In genomic region chr7:130904031-130904757, GRCh38 we compare ENCODE assay signal across 8 cellular contexts.
DNase-seq lines count a peak whose midpoint lies in the region; ATAC-seq, FAIRE-seq and TF ChIP-seq lines count a peak whose summit lies in the region.

No MANE protein-coding gene starts in this region.

- H3K9me3 ChIP-seq in CD8-positive, alpha-beta memory T cell (ENCODE audit: low read length), result no peaks in the 10 kb centered on the region
- no peaks in the 10 kb centered on the region for H3K9me3 ChIP-seq in Panc1 (ENCODE audit: control insufficient read depth, insufficient read depth, low read depth, low read length)
- no peaks in the 10 kb centered on the region for H3K9me3 ChIP-seq in H1 (ENCODE audit: insufficient read depth in 2 of 2, low read depth in 1 of 2, low read length in 1 of 2)

- H3K27me3 Mint-ChIP-seq in CD8-positive, alpha-beta memory T cell, result peaks cover 0 to 4% of the 10 kb centered on the region in 2 donors
- no peaks in the 10 kb centered on the region for H3K27me3 Mint-ChIP-seq in natural killer cell treated with Interleukin-12 subunit alpha and Interleukin-12 subunit beta and Interleukin-15 and Interleukin-18, amount 100 ng/mL, for 72 hours

- peaks cover 12% of the 10 kb centered on the region for H3K36me3 ChIP-seq in CD8-positive, alpha-beta memory T cell (ENCODE audit: insufficient read depth, low read length)
- H3K36me3 ChIP-seq in Panc1 (ENCODE audit: control insufficient read depth, insufficient read depth, low read length) (peaks cover 23% of the 10 kb centered on the region), H1 (ENCODE audit: control insufficient read depth in 2 of 4, insufficient read depth in 4 of 4, low read length in 3 of 4) (no peaks in the 10 kb centered on the region)

- ATAC-seq in Panc1, result peak; percentile 55
- peak in 1 of 2 donors; percentile 54 for ATAC-seq in natural killer cell treated with Interleukin-12 subunit alpha and Interleukin-12 subunit beta and Interleukin-15 and Interleukin-18, amount 100 ng/mL, for 72 hours
- no peak for ATAC-seq in HG03457 (IDR thresholded peaks at IDR 0.05; ENCODE audit: unreplicated experiment)

- no peaks in the 10 kb centered on the region for H3K9me3 Mint-ChIP-seq in CD8-positive, alpha-beta memory T cell
- H3K9me3 Mint-ChIP-seq in natural killer cell treated with Interleukin-12 subunit alpha and Interleukin-12 subunit beta and Interleukin-15 and Interleukin-18, amount 100 ng/mL, for 72 hours, result no peaks in the 10 kb centered on the region

- in situ Hi-C loops in Panc1 (cut with HindIII; ENCODE audit: low pct_unique_long_range_greater_than_20kb, low sequenced_read_pairs), result no loop called here
- in situ Hi-C loops in KBM-7 (cut with MboI; ENCODE audit: low pct_unique_long_range_greater_than_20kb, low sequenced_read_pairs), result no loop called here

- no peak overlapping the region for H3K23ac ChIP-seq in H1 (ENCODE audit: insufficient read length)

- H3K4ac ChIP-seq in H1 (replicated peaks; ENCODE audit: insufficient read length, low read depth, low read length), result no peak overlapping the region

- WGBS in H1 (ENCODE audit: extremely low coverage in 1 of 2, insufficient coverage in 1 of 2, insufficient read length in 1 of 2, insufficient replicate concordance in 2 of 2, low coverage in 1 of 2, low lambda C conversion rate in 2 of 2, missing lambda C conversion rate in 1 of 2), 2 experiments, result 88% methylated on average over 9 of the region's 9 CpGs; no CpG with 5 or more reads in 1 of the 2 experiments

- no peaks in the 10 kb centered on the region for H3K27me3 ChIP-seq in CD8-positive, alpha-beta memory T cell (ENCODE audit: insufficient read depth, low read length, poor library complexity, severe bottlenecking)
- no peaks in the 10 kb centered on the region for H3K27me3 ChIP-seq in Panc1 (ENCODE audit: control insufficient read depth, insufficient read depth, low read length)
- no peaks in the 10 kb centered on the region for H3K27me3 ChIP-seq in H1 (replicated peaks in 1 of 4; ENCODE audit: control insufficient read depth in 3 of 4, extremely low read depth in 1 of 4, insufficient read depth in 3 of 4, low read length in 3 of 4)

- no peak overlapping the region for H2BK5ac ChIP-seq in H1 (ENCODE audit: low read depth, low read length)

- no peak for TF ChIP-seq EP300 in H1 (IDR thresholded peaks at IDR 0.05; ENCODE audit: borderline replicate concordance in 1 of 2, low read depth in 2 of 2, low read length in 2 of 2)

- H3K23me2 ChIP-seq in H1 (ENCODE audit: low read depth, low read length), result no peaks in the 10 kb centered on the region

- H3K4me3 ChIP-seq in CD8-positive, alpha-beta memory T cell (ENCODE audit: low read length), result no peak overlapping the region
- peak overlapping the region in 1 of 2 experiments; percentile 21; a peak in 1 of 4 replicates for H3K4me3 ChIP-seq in Panc1 (ENCODE audit: low read depth in 2 of 2, low read length in 2 of 2)
- H3K4me3 ChIP-seq in H1 (ENCODE audit: extremely low read depth in 1 of 4, insufficient read depth in 2 of 4, low read depth in 3 of 4, low read length in 4 of 4), result no peak overlapping the region

- POLR2A ChIA-PET in CD8-positive, alpha-beta memory T cell (lab: Charles Lee), result interaction anchor here (1.0 to 2.3 kb wide), 3 partner anchors 9 to 18 kb away, joined by 3 to 5 read pairs (median 3); no protein-coding TSS in a partner anchor
- POLR2A ChIA-PET in Panc1 (lab: Charles Lee), result interaction anchor here (0.6 to 1.8 kb wide), 11 partner anchors 8 to 699 kb away, joined by 3 to 11 read pairs (median 3); no protein-coding TSS in a partner anchor
- POLR2A ChIA-PET in H1 (lab: Charles Lee; ENCODE audit: partially characterized antibody), result interaction anchor here (1.1 kb wide), 1 partner anchor 100 kb away, joined by 3 read pairs; no protein-coding TSS in a partner anchor

- H3K4me1 ChIP-seq in CD8-positive, alpha-beta memory T cell (ENCODE audit: insufficient read depth, low read length), result peaks cover 18% of the 10 kb centered on the region
- H3K4me1 ChIP-seq in Panc1 (ENCODE audit: control insufficient read depth, insufficient read depth, low read length) (peaks cover 97% of the 10 kb centered on the region), H1 (replicated peaks in 1 of 4; ENCODE audit: control insufficient read depth in 3 of 4, insufficient read depth in 4 of 4, low read length in 3 of 4) (peaks cover 0 to 20% (median 5%) of the 10 kb centered on the region in 4 experiments; a peak in 6 of 7 replicates)

- H2AK5ac ChIP-seq in H1 (ENCODE audit: low read depth, low read length), result no peak overlapping the region

- H2AFZ ChIP-seq in H1 (ENCODE audit: low read length), result no peak overlapping the region

- H3K4me2 ChIP-seq in H1 (ENCODE audit: insufficient read depth in 1 of 2, low read depth in 2 of 2, low read length in 2 of 2), result no peak overlapping the region

- no peaks in the 10 kb centered on the region; the same call in 1 of the 2 replicates for H3K79me1 ChIP-seq in H1 (ENCODE audit: low read depth, low read length)

- no peak overlapping the region for H3K56ac ChIP-seq in H1 (replicated peaks; ENCODE audit: insufficient read length, low read depth, low read length)

- H3K18ac ChIP-seq in H1 (ENCODE audit: extremely low read depth, low read length), result no peak overlapping the region

- H4K8ac ChIP-seq in H1 (ENCODE audit: extremely low read depth, insufficient read depth, low read length), result no peak overlapping the region

- DNase-seq in CD8-positive, alpha-beta memory T cell, result no peak
- DNase-seq in Panc1 (ENCODE audit: low read depth, low spot score), result peak; percentile 96
- no peak for DNase-seq in H1 (ENCODE audit: low read depth in 1 of 2, low spot score in 2 of 2)
- DNase-seq in natural killer cell treated with Interleukin-12 subunit alpha and Interleukin-12 subunit beta and Interleukin-15 and Interleukin-18, amount 100 ng/mL, for 72 hours (ENCODE audit: low spot score), result no peak
- DNase-seq in SKM-1 (lab: John Stamatoyannopoulos, UW; ENCODE audit: unreplicated experiment), result no peak
- no peak for DNase-seq in KBM-7
- DNase-seq in ecto neural progenitor cell (ENCODE audit: low spot score), result no peak

- H4K91ac ChIP-seq in H1 (replicated peaks; ENCODE audit: insufficient read length, low read length), result no peak overlapping the region

- no peak overlapping the region for H3K9ac ChIP-seq in H1 (replicated peaks in 1 of 4; ENCODE audit: extremely low read depth in 1 of 4, low read depth in 3 of 4, low read length in 3 of 4)

- no peak overlapping the region for H2BK120ac ChIP-seq in H1 (replicated peaks; ENCODE audit: low read depth, low read length)

- no peak overlapping the region for H2BK20ac ChIP-seq in H1 (ENCODE audit: low read length)

- H2BK15ac ChIP-seq in H1 (ENCODE audit: low read length), result 0 out of 2 replicates have a peak overlapping the region, but pooled peaks have one; percentile 40

- no peaks in the 10 kb centered on the region for H3K79me2 ChIP-seq in H1 (ENCODE audit: control insufficient read depth in 1 of 2, insufficient read depth in 2 of 2, low read length in 2 of 2)

- peak overlapping the region in 4 of 7 donors; percentile 17 to 59 (median 58) for H3K4me3 Mint-ChIP-seq in CD8-positive, alpha-beta memory T cell
- H3K4me3 Mint-ChIP-seq in natural killer cell treated with Interleukin-12 subunit alpha and Interleukin-12 subunit beta and Interleukin-15 and Interleukin-18, amount 100 ng/mL, for 72 hours, result peak overlapping the region; percentile 80

- TF ChIP-seq CTCF in Panc1 (IDR thresholded peaks at IDR 0.05) (no peak), H1 (IDR thresholded peaks at IDR 0.05; ENCODE audit: control extremely low read depth in 1 of 3, insufficient read depth in 1 of 3, low read depth in 1 of 3, low read length in 3 of 3) (no peak)

- TF ChIP-seq POLR2A in H1 (IDR thresholded peaks at IDR 0.05; ENCODE audit: control extremely low read depth in 1 of 2, low read depth in 2 of 2, low read length in 2 of 2), result no peak

- CTCF ChIA-PET in CD8-positive, alpha-beta memory T cell (lab: Charles Lee), result interaction anchor here (0.7 to 2.1 kb wide), 5 partner anchors 7 to 137 kb away, joined by 3 to 10 read pairs (median 7); no protein-coding TSS in a partner anchor
- CTCF ChIA-PET in Panc1 (lab: Charles Lee) (interaction anchor here (0.6 to 1.7 kb wide), 3 partner anchors 8 to 78 kb away, joined by 3 to 17 read pairs (median 5); no protein-coding TSS in a partner anchor), H1 (lab: Charles Lee; ENCODE audit: partially characterized antibody) (interaction anchor here (0.6 to 3.6 kb wide), 19 partner anchors 8 to 831 kb away, joined by 3 to 19 read pairs (median 3); no protein-coding TSS in a partner anchor)

- H4K20me1 ChIP-seq in H1 (replicated peaks in 1 of 2; ENCODE audit: control insufficient read depth in 1 of 2, insufficient read depth in 2 of 2, low read length in 2 of 2), result no peaks in the 10 kb centered on the region

- peaks cover 58 to 92% (median 86%) of the 10 kb centered on the region in 3 donors for H3K4me1 Mint-ChIP-seq in CD8-positive, alpha-beta memory T cell
- H3K4me1 Mint-ChIP-seq in natural killer cell treated with Interleukin-12 subunit alpha and Interleukin-12 subunit beta and Interleukin-15 and Interleukin-18, amount 100 ng/mL, for 72 hours (ENCODE audit: low read depth in 2 of 2), result peaks cover 71 to 76% of the 10 kb centered on the region in 2 donors

- H3K27ac Mint-ChIP-seq in CD8-positive, alpha-beta memory T cell, result peak overlapping the region; percentile 51 to 93 (median 82)
- peak overlapping the region; percentile 84 to 94 for H3K27ac Mint-ChIP-seq in natural killer cell treated with Interleukin-12 subunit alpha and Interleukin-12 subunit beta and Interleukin-15 and Interleukin-18, amount 100 ng/mL, for 72 hours

- H3K36me3 Mint-ChIP-seq in CD8-positive, alpha-beta memory T cell, result peaks cover 0 to 81% (median 15%) of the 10 kb centered on the region in 3 donors
- peaks cover 26% of the 10 kb centered on the region for H3K36me3 Mint-ChIP-seq in natural killer cell treated with Interleukin-12 subunit alpha and Interleukin-12 subunit beta and Interleukin-15 and Interleukin-18, amount 100 ng/mL, for 72 hours

- H2BK12ac ChIP-seq in H1 (ENCODE audit: low read depth, low read length), result no peak overlapping the region

- peak overlapping the region; percentile 12 for H3K27ac ChIP-seq in CD8-positive, alpha-beta memory T cell (ENCODE audit: low read depth, low read length)
- H3K27ac ChIP-seq in Panc1 (ENCODE audit: low read length) (peak overlapping the region; percentile 100), H1 (ENCODE audit: low read depth, low read length) (no peak overlapping the region)

- H3K14ac ChIP-seq in H1 (ENCODE audit: insufficient read length), result no peak overlapping the region

- no peak for TF ChIP-seq RAD21 in H1 (IDR thresholded peaks at IDR 0.05 in 1 of 2, conservative IDR thresholded peaks at IDR 0.05 in 1 of 2; ENCODE audit: low read depth in 2 of 2, low read length in 2 of 2)

- no peak for FAIRE-seq in H1 (lab: Jason Lieb, UNC)

- intact Hi-C loops in Panc1 (cut with micrococcal nuclease; ENCODE audit: unreplicated experiment), result no loop called here

- BruUV-seq in Panc1 (replicated peaks; lab: Mats Ljungman, UMichigan), result no TSS peak

- H4K5ac ChIP-seq in H1 (ENCODE audit: insufficient read length, low read depth, low read length), result no peak overlapping the region

TF ChIP-seq in H1, 55 proteins besides CTCF, POLR2A, EP300 and RAD21 (continues in another document):
- TF ChIP-seq HDAC2 (IDR thresholded peaks at IDR 0.05; ENCODE audit: borderline replicate concordance in 1 of 2, low read depth in 2 of 2, low read length in 2 of 2), result no peak
- TF ChIP-seq SIX5 (IDR thresholded peaks at IDR 0.05; ENCODE audit: low read depth, low read length), result no peak
